1 cellular context compared by ENCODE assay signal in genomic region chr9:114666841-114667240, GRCh38.
TF ChIP-seq lines count a peak whose summit lies in the region.

No MANE protein-coding gene starts in this region.

TF ChIP-seq in SK-N-SH, 30 proteins besides CTCF, POLR2A, EP300 and RAD21 (continued from another document):
- TF ChIP-seq REST (IDR thresholded peaks at IDR 0.05; ENCODE audit: low read depth, low read length) (no peak), RFX5 (IDR thresholded peaks at IDR 0.05; ENCODE audit: low read length) (no peak), TAF1 (IDR thresholded peaks at IDR 0.05; ENCODE audit: borderline replicate concordance, low read depth, low read length) (no peak)
